ENCODE assay signal across 1 cellular context in the genomic region with DNA sequence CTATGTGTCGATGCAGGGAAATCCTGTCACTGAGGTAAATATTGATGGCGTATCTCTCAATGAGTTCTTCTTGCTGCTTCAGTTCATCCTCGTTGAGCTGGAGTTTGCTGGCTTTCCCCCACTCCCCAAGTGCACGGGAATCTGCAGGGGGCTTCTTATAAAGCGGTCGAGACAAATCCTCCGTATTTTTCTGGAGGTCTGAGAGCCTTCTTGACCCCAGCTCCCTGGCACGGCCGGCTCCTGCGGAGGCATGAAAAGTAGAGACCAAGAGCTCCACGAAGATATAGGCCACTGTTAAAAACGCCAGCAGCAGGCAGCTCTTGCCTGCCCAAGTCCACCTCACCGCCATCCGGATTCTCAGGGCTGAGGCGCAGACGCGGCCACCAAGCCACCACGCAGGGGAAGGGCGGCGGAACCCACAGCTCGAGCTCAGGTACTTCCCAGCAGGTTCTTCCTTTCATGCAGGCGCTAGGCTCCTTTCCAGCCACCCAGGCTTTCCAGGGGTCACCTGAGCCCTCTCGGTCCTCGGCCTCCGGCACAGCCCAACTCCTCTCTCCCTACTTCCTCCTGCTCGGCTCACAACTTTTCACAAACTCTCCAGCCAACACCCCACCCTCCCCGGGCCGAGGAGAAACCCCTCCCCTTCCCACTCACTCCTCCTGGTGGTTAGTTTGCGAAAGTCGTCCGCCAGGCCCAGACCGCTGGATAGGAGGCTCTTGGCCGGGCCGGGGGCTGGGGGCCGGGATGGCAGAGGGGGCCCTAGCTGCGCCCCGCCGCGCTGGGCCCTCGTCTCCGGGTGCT.
TF ChIP-seq lines count a peak whose summit lies in the region.

Gene GALNT4, minus strand, starts transcription at position 596 of the 801 bp plus-strand sequence. Its CDS starts 247 bp downstream, at position 349.

TF ChIP-seq in K562, 482 proteins besides CTCF, POLR2A, EP300 and RAD21 (continued from another document):
- no peak for TF ChIP-seq CHD4 (IDR thresholded peaks at IDR 0.05; ENCODE audit: insufficient read depth, insufficient replicate concordance, low read depth, low read length, poor library complexity, severe bottlenecking)
- TF ChIP-seq TOE1 (IDR thresholded peaks at IDR 0.05; ENCODE audit: borderline replicate concordance): peak; percentile 74; the same call in 1 of the 2 replicates
- TF ChIP-seq TOE1 (CRISPR knock-in tag; IDR thresholded peaks at IDR 0.05; ENCODE audit: borderline replicate concordance, low read depth): no peak
- no peak for TF ChIP-seq ZNF561 (CRISPR knock-in tag; conservative IDR thresholded peaks at IDR 0.05)
- TF ChIP-seq MAFK (IDR thresholded peaks at IDR 0.05; ENCODE audit: low read length): no peak
- TF ChIP-seq, protein P1, sequence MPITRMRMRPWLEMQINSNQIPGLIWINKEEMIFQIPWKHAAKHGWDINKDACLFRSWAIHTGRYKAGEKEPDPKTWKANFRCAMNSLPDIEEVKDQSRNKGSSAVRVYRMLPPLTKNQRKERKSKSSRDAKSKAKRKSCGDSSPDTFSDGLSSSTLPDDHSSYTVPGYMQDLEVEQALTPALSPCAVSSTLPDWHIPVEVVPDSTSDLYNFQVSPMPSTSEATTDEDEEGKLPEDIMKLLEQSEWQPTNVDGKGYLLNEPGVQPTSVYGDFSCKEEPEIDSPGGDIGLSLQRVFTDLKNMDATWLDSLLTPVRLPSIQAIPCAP (CRISPR knock-in tag; IDR thresholded peaks at IDR 0.05; ENCODE audit: borderline replicate concordance): no peak
- TF ChIP-seq CREM (IDR thresholded peaks at IDR 0.05; ENCODE audit: low read depth): no peak
- no peak for TF ChIP-seq GABPA (tag; conservative IDR thresholded peaks at IDR 0.05; ENCODE audit: low read depth)
- TF ChIP-seq CREB3L1 (IDR thresholded peaks at IDR 0.05; ENCODE audit: borderline replicate concordance, low read depth): no peak
- no peak for TF ChIP-seq NR2C1 (IDR thresholded peaks at IDR 0.05)
- TF ChIP-seq NR2C1 (tag; IDR thresholded peaks at IDR 0.05): no peak
- no peak for TF ChIP-seq BRCA1 (IDR thresholded peaks at IDR 0.05)
- TF ChIP-seq BRCA1 (CRISPR knock-in tag; IDR thresholded peaks at IDR 0.05): no peak
- no peak for TF ChIP-seq TEAD1 (CRISPR knock-in tag; IDR thresholded peaks at IDR 0.05)
- 0 out of 2 replicates have a peak, but pooled peaks have one; percentile 35 for TF ChIP-seq ARID1B (IDR thresholded peaks at IDR 0.05)
- peak in 2 of 3 experiments; percentile 8 to 33 for TF ChIP-seq YY1 (IDR thresholded peaks at IDR 0.05; ENCODE audit: borderline replicate concordance in 1 of 3, control insufficient read depth in 1 of 3, extremely low read depth in 1 of 3, insufficient read depth in 3 of 3, insufficient read length in 1 of 3, insufficient replicate concordance in 2 of 3, low read depth in 1 of 3, low read length in 2 of 3)
- TF ChIP-seq MTA2 (IDR thresholded peaks at IDR 0.05; ENCODE audit: low read depth): no peak
- TF ChIP-seq, protein P2, sequence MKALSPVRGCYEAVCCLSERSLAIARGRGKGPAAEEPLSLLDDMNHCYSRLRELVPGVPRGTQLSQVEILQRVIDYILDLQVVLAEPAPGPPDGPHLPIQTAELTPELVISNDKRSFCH (CRISPR knock-in tag; IDR thresholded peaks at IDR 0.05): no peak
- TF ChIP-seq, protein P2 (tag; IDR thresholded peaks at IDR 0.05): no peak
- TF ChIP-seq, protein P3, sequence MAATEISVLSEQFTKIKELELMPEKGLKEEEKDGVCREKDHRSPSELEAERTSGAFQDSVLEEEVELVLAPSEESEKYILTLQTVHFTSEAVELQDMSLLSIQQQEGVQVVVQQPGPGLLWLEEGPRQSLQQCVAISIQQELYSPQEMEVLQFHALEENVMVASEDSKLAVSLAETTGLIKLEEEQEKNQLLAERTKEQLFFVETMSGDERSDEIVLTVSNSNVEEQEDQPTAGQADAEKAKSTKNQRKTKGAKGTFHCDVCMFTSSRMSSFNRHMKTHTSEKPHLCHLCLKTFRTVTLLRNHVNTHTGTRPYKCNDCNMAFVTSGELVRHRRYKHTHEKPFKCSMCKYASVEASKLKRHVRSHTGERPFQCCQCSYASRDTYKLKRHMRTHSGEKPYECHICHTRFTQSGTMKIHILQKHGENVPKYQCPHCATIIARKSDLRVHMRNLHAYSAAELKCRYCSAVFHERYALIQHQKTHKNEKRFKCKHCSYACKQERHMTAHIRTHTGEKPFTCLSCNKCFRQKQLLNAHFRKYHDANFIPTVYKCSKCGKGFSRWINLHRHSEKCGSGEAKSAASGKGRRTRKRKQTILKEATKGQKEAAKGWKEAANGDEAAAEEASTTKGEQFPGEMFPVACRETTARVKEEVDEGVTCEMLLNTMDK (IDR thresholded peaks at IDR 0.05; ENCODE audit: borderline replicate concordance, insufficient read depth, low read depth, low read length, poor library complexity, severe bottlenecking): peak; percentile 17
- TF ChIP-seq, protein P4, sequence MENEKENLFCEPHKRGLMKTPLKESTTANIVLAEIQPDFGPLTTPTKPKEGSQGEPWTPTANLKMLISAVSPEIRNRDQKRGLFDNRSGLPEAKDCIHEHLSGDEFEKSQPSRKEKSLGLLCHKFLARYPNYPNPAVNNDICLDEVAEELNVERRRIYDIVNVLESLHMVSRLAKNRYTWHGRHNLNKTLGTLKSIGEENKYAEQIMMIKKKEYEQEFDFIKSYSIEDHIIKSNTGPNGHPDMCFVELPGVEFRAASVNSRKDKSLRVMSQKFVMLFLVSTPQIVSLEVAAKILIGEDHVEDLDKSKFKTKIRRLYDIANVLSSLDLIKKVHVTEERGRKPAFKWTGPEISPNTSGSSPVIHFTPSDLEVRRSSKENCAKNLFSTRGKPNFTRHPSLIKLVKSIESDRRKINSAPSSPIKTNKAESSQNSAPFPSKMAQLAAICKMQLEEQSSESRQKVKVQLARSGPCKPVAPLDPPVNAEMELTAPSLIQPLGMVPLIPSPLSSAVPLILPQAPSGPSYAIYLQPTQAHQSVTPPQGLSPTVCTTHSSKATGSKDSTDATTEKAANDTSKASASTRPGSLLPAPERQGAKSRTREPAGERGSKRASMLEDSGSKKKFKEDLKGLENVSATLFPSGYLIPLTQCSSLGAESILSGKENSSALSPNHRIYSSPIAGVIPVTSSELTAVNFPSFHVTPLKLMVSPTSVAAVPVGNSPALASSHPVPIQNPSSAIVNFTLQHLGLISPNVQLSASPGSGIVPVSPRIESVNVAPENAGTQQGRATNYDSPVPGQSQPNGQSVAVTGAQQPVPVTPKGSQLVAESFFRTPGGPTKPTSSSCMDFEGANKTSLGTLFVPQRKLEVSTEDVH (IDR thresholded peaks at IDR 0.05; ENCODE audit: low read depth, partially characterized antibody): no peak
- no peak for TF ChIP-seq RBM25 (IDR thresholded peaks at IDR 0.05; ENCODE audit: low read depth, low read length, severe bottlenecking)
- TF ChIP-seq RBFOX2 (IDR thresholded peaks at IDR 0.05; ENCODE audit: low read depth, low read length): peak; percentile 80
- no peak for TF ChIP-seq ZNF57 (CRISPR knock-in tag; IDR thresholded peaks at IDR 0.05)
- peak; percentile 42; the same call in 1 of the 2 replicates for TF ChIP-seq L3MBTL2 (IDR thresholded peaks at IDR 0.05)
- no peak for TF ChIP-seq KDM5B (IDR thresholded peaks at IDR 0.05; ENCODE audit: insufficient replicate concordance, low read depth, low read length)
- TF ChIP-seq BRD9 (IDR thresholded peaks at IDR 0.05; ENCODE audit: low read depth, partially characterized antibody): no peak
- TF ChIP-seq CBX8 (IDR thresholded peaks at IDR 0.05; ENCODE audit: borderline replicate concordance, extremely low read depth, low read depth, low read length, poor library complexity, severe bottlenecking): no peak
- peak; percentile 39; the same call in 1 of the 2 replicates for TF ChIP-seq BHLHE40 (IDR thresholded peaks at IDR 0.05; ENCODE audit: low read length)
- TF ChIP-seq MAFG (tag; conservative IDR thresholded peaks at IDR 0.05): no peak
- TF ChIP-seq FOXK2 (conservative IDR thresholded peaks at IDR 0.05 in 1 of 2, IDR thresholded peaks at IDR 0.05 in 1 of 2; ENCODE audit: low read depth in 2 of 2): peak in 1 of 2 experiments; percentile 43; a peak in 2 of 4 replicates
- TF ChIP-seq, protein P5, sequence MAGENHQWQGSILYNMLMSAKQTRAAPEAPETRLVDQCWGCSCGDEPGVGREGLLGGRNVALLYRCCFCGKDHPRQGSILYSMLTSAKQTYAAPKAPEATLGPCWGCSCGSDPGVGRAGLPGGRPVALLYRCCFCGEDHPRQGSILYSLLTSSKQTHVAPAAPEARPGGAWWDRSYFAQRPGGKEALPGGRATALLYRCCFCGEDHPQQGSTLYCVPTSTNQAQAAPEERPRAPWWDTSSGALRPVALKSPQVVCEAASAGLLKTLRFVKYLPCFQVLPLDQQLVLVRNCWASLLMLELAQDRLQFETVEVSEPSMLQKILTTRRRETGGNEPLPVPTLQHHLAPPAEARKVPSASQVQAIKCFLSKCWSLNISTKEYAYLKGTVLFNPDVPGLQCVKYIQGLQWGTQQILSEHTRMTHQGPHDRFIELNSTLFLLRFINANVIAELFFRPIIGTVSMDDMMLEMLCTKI (IDR thresholded peaks at IDR 0.05; ENCODE audit: partially characterized antibody): no peak
- TF ChIP-seq, protein P6, sequence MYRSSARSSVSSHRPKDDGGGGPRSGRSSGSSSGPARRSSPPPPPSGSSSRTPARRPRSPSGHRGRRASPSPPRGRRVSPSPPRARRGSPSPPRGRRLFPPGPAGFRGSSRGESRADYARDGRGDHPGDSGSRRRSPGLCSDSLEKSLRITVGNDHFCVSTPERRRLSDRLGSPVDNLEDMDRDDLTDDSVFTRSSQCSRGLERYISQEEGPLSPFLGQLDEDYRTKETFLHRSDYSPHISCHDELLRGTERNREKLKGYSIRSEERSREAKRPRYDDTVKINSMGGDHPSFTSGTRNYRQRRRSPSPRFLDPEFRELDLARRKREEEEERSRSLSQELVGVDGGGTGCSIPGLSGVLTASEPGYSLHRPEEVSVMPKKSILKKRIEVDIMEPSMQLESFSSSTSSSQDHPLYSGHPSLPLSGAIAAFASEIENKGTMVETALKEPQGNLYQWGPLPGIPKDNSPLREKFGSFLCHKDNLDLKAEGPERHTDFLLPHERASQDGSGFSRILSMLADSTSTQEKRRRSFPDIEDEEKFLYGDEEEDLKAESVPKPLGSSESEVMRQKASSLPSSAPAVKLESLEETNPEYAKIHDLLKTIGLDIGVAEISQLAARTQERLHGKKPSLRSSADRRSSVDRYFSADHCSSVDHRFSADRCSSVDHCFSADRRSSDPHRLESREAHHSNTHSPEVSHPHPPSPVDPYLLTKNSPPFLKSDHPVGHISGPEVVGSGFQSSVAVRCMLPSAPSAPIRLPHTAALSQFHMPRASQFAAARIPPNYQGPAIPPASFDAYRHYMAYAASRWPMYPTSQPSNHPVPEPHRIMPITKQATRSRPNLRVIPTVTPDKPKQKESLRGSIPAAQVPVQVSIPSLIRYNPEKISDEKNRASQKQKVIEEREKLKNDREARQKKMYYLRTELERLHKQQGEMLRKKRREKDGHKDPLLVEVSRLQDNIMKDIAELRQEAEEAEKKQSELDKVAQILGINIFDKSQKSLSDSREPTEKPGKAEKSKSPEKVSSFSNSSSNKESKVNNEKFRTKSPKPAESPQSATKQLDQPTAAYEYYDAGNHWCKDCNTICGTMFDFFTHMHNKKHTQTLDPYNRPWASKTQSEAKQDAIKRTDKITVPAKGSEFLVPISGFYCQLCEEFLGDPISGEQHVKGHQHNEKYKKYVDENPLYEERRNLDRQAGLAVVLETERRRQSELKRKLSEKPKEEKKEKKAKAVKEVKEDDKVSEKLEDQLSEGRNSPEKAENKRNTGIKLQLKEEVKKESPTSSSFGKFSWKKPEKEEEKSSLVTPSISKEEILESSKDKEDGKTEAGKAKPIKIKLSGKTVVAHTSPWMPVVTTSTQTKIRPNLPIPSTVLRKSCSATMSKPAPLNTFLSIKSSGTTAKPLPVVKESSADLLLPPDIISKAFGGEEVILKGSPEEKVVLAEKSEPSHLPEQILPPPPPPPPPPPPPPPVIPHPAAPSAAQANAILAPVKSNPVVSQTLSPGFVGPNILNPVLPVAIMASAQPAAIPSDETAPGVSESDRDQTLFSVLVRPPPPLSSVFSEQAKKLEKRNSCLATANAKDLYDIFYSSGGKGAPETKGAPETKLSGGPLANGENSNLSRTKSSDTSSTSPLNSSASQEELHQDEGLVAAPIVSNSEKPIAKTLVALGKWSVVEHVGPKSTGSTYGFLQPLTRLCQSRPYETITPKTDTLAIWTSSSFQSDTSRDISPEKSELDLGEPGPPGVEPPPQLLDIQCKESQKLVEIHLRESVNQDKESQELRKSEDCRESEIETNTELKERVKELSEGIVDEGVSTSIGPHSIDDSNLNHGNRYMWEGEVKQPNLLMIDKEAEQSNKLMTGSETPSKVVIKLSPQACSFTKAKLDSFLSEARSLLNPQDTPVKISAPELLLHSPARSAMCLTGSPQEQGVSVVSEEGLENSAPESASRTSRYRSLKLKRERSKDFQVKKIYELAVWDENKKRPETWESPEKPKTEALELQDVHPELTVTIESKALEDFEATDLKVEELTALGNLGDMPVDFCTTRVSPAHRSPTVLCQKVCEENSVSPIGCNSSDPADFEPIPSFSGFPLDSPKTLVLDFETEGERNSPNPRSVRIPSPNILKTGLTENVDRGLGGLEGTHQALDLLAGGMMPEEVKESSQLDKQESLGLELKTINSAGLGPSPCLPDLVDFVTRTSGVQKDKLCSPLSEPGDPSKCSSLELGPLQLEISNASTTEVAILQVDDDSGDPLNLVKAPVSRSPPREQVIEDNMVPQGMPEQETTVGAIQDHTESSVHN (IDR thresholded peaks at IDR 0.05; ENCODE audit: borderline replicate concordance in 1 of 2, low read depth in 1 of 2): no peak
- TF ChIP-seq MAZ (CRISPR knock-in tag; conservative IDR thresholded peaks at IDR 0.05 in 1 of 2, IDR thresholded peaks at IDR 0.05 in 1 of 2): peak; percentile 83 to 95
- no peak for TF ChIP-seq SMARCA4 (IDR thresholded peaks at IDR 0.05)
- peak; percentile 49 to 61; a peak in 3 of 4 replicates for TF ChIP-seq NRF1 (conservative IDR thresholded peaks at IDR 0.05 in 1 of 2, IDR thresholded peaks at IDR 0.05 in 1 of 2)
- TF ChIP-seq RFX1 (IDR thresholded peaks at IDR 0.05): no peak
